8 cellular contexts compared by ENCODE assay signal in the genomic region with DNA sequence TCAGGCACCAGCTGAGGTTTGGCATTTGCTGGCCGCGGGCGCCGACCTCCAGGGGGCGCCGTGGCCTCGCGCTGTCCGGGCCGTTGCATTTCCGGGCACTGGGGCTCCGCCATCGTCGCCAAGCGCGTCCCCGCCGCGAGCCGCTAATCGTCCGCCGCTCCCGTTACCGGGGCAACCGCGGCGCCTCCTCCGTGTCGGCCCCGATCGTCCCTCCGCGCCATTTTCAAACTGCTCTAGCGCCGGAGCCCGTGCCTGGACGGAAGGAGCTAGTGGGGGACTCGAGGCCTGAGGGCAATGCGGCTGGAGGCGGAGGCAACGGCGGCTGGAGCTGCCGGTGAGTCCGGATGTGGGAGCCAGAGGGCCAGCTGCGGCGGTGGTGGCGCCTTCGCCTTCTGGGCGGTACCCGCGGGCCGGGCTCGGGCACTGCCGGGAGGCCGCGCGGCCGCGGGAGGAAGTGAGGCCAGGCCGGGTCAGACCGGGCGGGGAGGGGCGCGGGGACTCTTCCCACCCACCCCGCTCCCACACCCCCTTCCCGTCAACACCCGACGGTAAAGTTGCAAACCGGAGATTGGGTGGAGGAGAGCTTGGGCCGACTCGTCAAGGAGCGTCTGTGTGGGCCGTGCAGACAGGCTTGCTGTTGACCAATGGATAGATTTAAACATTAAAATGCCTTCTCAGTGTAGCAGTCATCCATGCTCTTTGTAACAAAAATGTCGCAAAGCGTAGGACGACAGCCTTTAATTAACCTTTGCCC. TPM values are rescaled to one million over a fixed set of nuclear protein-coding genes. Genes with fewer than 3 reads are reported as not detected.
A peak's percentile ranks its signal among the peaks of the same experiment; 100 is the strongest.
DNase-seq lines count a peak whose midpoint lies in the region; ATAC-seq and TF ChIP-seq lines count a peak whose summit lies in the region.

A gene with protein sequence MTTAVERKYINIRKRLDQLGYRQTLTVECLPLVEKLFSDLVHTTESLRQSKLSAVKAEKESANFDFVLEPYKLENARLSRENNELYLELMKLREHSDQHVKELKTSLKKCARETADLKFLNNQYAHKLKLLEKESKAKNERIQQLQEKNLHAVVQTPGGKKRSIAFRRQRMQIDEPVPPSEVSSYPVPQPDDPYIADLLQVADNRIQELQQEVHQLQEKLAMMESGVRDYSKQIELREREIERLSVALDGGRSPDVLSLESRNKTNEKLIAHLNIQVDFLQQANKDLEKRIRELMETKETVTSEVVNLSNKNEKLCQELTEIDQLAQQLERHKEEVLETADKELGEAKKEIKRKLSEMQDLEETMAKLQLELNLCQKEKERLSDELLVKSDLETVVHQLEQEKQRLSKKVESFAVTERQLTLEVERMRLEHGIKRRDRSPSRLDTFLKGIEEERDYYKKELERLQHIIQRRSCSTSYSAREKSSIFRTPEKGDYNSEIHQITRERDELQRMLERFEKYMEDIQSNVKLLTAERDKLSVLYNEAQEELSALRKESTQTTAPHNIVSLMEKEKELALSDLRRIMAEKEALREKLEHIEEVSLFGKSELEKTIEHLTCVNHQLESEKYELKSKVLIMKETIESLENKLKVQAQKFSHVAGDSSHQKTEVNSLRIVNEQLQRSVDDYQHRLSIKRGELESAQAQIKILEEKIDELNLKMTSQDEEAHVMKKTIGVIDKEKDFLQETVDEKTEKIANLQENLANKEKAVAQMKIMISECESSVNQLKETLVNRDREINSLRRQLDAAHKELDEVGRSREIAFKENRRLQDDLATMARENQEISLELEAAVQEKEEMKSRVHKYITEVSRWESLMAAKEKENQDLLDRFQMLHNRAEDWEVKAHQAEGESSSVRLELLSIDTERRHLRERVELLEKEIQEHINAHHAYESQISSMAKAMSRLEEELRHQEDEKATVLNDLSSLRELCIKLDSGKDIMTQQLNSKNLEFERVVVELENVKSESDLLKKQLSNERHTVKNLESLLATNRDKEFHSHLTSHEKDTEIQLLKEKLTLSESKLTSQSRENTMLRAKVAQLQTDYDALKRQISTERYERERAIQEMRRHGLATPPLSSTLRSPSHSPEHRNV (plus strand): TSS at position 220 of the 754 bp plus-strand sequence. CDS start 3,186 bp downstream, outside the sequence.

- WGBS in H9 (ENCODE audit: extremely low coverage, insufficient read length, low lambda C conversion rate) = no CpG with 5 or more reads among the region's 77 CpGs

- H3K36me3 ChIP-seq in Loucy (ENCODE audit: insufficient read depth, low read length) (peaks cover 2% of the 10 kb centered on the region; the same call in 1 of the 2 replicates), RWPE2 (ENCODE audit: low read depth) (peaks cover 26% of the 10 kb centered on the region)

- H3T11ph ChIP-seq in H9 (ENCODE audit: low read length) = no peak within 1 kb of the TSS

- H3K4me1 Mint-ChIP-seq in H9 = peaks cover 28 to 31% of the 10 kb centered on the region in 2 experiments
- peaks cover 30% of the 10 kb centered on the region for H3K4me1 Mint-ChIP-seq in activated T-helper 2 cell treated with anti-CD3 and anti-CD28 coated beads, Interferon-gamma antibody, Interleukin-2, Interleukin-4, amounts not matched to agents 10 μg/mL and 5 μg/mL and 100 μg/mL, durations not matched to agents 14 hours and 24 hours and 36 hours (ENCODE audit: low read depth)
- peaks cover 28 to 29% of the 10 kb centered on the region in 2 donors for H3K4me1 Mint-ChIP-seq in natural killer cell treated with Interleukin-12 subunit alpha and Interleukin-12 subunit beta and Interleukin-15 and Interleukin-18, amount 100 ng/mL, for 72 hours (ENCODE audit: low read depth in 2 of 2)

- H4K20me1 ChIP-seq in H9 (ENCODE audit: control insufficient read depth, insufficient read depth, insufficient read length) (no peaks in the 10 kb centered on the region), Loucy (ENCODE audit: insufficient read depth, low read length, poor library complexity, severe bottlenecking) (no peaks in the 10 kb centered on the region)

- H4K5ac ChIP-seq in H9 (ENCODE audit: insufficient read length, low read depth, low read length) = no peak within 1 kb of the TSS

- H2BK20ac ChIP-seq in H9 (ENCODE audit: low read depth, low read length, poor library complexity, severe bottlenecking) = no peak within 1 kb of the TSS

- intact Hi-C loops in activated T-helper 2 cell treated with anti-CD3 and anti-CD28 coated beads, Interferon-gamma antibody, Interleukin-2, Interleukin-4, amounts not matched to agents 10 μg/mL and 5 μg/mL and 100 μg/mL, durations not matched to agents 14 hours and 24 hours and 36 hours (cut with micrococcal nuclease) = loop anchor here (1.0 to 10.0 kb wide), 14 partner anchors 42 to 1887 kb away; a partner anchor contains a TSS

- peak within 1 kb of the TSS; percentile 83 for H3K4me3 ChIP-seq in Loucy (ENCODE audit: low read length, poor library complexity, severe bottlenecking)
- peak within 1 kb of the TSS; percentile 77 for H3K4me3 ChIP-seq in RWPE2 (ENCODE audit: severe bottlenecking)

- H3K4me1 ChIP-seq in H9 (ENCODE audit: insufficient read depth, low read length) (peaks cover 2% of the 10 kb centered on the region; the same call in 1 of the 2 replicates), Loucy (ENCODE audit: insufficient read depth, low read length, poor library complexity, severe bottlenecking) (peaks cover 48% of the 10 kb centered on the region), RWPE2 (ENCODE audit: insufficient read depth, poor library complexity, severe bottlenecking) (peaks cover 24% of the 10 kb centered on the region)

- H2BK5ac ChIP-seq in H9 (ENCODE audit: insufficient read length, low read length) = no peak within 1 kb of the TSS

- no peaks in the 10 kb centered on the region; a peak in 1 of 5 replicates for H3K9me3 Mint-ChIP-seq in H9
- H3K9me3 Mint-ChIP-seq in activated T-helper 2 cell treated with anti-CD3 and anti-CD28 coated beads, Interferon-gamma antibody, Interleukin-2, Interleukin-4, amounts not matched to agents 10 μg/mL and 5 μg/mL and 100 μg/mL, durations not matched to agents 14 hours and 24 hours and 36 hours = no peaks in the 10 kb centered on the region
- no peaks in the 10 kb centered on the region for H3K9me3 Mint-ChIP-seq in natural killer cell treated with Interleukin-12 subunit alpha and Interleukin-12 subunit beta and Interleukin-15 and Interleukin-18, amount 100 ng/mL, for 72 hours

- H3K23ac ChIP-seq in H9 (ENCODE audit: insufficient read length, low read depth, low read length) = no peak within 1 kb of the TSS

- TF ChIP-seq CTCF in H9 (conservative IDR thresholded peaks at IDR 0.05) (peak; percentile 99), Loucy (conservative IDR thresholded peaks at IDR 0.05; ENCODE audit: low read length) (peak; percentile 76), RWPE2 (IDR thresholded peaks at IDR 0.05; ENCODE audit: poor library complexity, severe bottlenecking) (peak; percentile 95)

- H3K27ac Mint-ChIP-seq in H9 = peak within 1 kb of the TSS; percentile 86 to 96 (median 95); a peak in 6 of 7 replicates
- H3K27ac Mint-ChIP-seq in activated T-helper 2 cell treated with anti-CD3 and anti-CD28 coated beads, Interferon-gamma antibody, Interleukin-2, Interleukin-4, amounts not matched to agents 10 μg/mL and 5 μg/mL and 100 μg/mL, durations not matched to agents 14 hours and 24 hours and 36 hours = peak within 1 kb of the TSS; percentile 93
- peak within 1 kb of the TSS; percentile 95 to 96 for H3K27ac Mint-ChIP-seq in natural killer cell treated with Interleukin-12 subunit alpha and Interleukin-12 subunit beta and Interleukin-15 and Interleukin-18, amount 100 ng/mL, for 72 hours

- H3K23me2 ChIP-seq in H9 (ENCODE audit: insufficient read length, low read depth, low read length, poor library complexity, severe bottlenecking) = no peaks in the 10 kb centered on the region

- no peak within 1 kb of the TSS for H4K8ac ChIP-seq in H9 (replicated peaks; ENCODE audit: insufficient read length, low read depth, low read length)

- H3K4me2 ChIP-seq in H9 (ENCODE audit: insufficient read depth, insufficient read length, low read length) = peak within 1 kb of the TSS; percentile 57
- H3K4me2 ChIP-seq in Loucy (ENCODE audit: low read depth, low read length, poor library complexity, severe bottlenecking) = peak within 1 kb of the TSS; percentile 89

- peak within 1 kb of the TSS; percentile 88 to 93 for H3K4me3 Mint-ChIP-seq in H9
- H3K4me3 Mint-ChIP-seq in activated T-helper 2 cell treated with anti-CD3 and anti-CD28 coated beads, Interferon-gamma antibody, Interleukin-2, Interleukin-4, amounts not matched to agents 10 μg/mL and 5 μg/mL and 100 μg/mL, durations not matched to agents 14 hours and 24 hours and 36 hours (ENCODE audit: low read depth) = peak within 1 kb of the TSS; percentile 83
- H3K4me3 Mint-ChIP-seq in natural killer cell treated with Interleukin-12 subunit alpha and Interleukin-12 subunit beta and Interleukin-15 and Interleukin-18, amount 100 ng/mL, for 72 hours = peak within 1 kb of the TSS; percentile 93

- peak; percentile 69 for ATAC-seq in RWPE2 (ENCODE audit: low read depth)
- peak; percentile 91 to 93 for ATAC-seq in natural killer cell treated with Interleukin-12 subunit alpha and Interleukin-12 subunit beta and Interleukin-15 and Interleukin-18, amount 100 ng/mL, for 72 hours

- no peaks in the 10 kb centered on the region for H3F3A ChIP-seq in Loucy (ENCODE audit: low read depth)

- no peak within 1 kb of the TSS for H2BK120ac ChIP-seq in H9 (ENCODE audit: low read depth, low read length, poor library complexity, severe bottlenecking)

- no peaks in the 10 kb centered on the region for H3K9me2 ChIP-seq in Loucy (replicated peaks; ENCODE audit: low read depth, low read length)

- H2BK15ac ChIP-seq in H9 (ENCODE audit: low read depth, low read length) = no peak within 1 kb of the TSS; the same call in 1 of the 2 replicates

- H3K56ac ChIP-seq in H9 (ENCODE audit: insufficient read length, low read depth, low read length) = no peak within 1 kb of the TSS

- H3K14ac ChIP-seq in H9 (ENCODE audit: insufficient read depth, low read length) = peak within 1 kb of the TSS; percentile 93

- H3K79me2 ChIP-seq in H9 (ENCODE audit: insufficient read depth, low read length) (no peaks in the 10 kb centered on the region), Loucy (ENCODE audit: insufficient read depth, low read length) (peaks cover 37% of the 10 kb centered on the region)

- H3K27me3 ChIP-seq in H9 (ENCODE audit: insufficient read depth, low read length) (no peaks in the 10 kb centered on the region), Loucy (ENCODE audit: insufficient read depth, low read length, poor library complexity, severe bottlenecking) (no peaks in the 10 kb centered on the region), RWPE2 (ENCODE audit: insufficient read depth, poor library complexity, severe bottlenecking) (no peaks in the 10 kb centered on the region)

- no peaks in the 10 kb centered on the region for H3K79me1 ChIP-seq in H9 (ENCODE audit: insufficient read depth, low read depth, low read length, poor library complexity, severe bottlenecking)

- peak within 1 kb of the TSS; percentile 10 for H2BK12ac ChIP-seq in H9 (ENCODE audit: insufficient read length, low read depth, low read length)

- H3K9ac ChIP-seq in H9 (ENCODE audit: extremely low read depth, insufficient read length, low read length) (peak within 1 kb of the TSS; percentile 71), Loucy (ENCODE audit: low read depth, low read length, poor library complexity, severe bottlenecking) (peak within 1 kb of the TSS; percentile 88)

- no peak within 1 kb of the TSS for H4K91ac ChIP-seq in H9 (ENCODE audit: insufficient read length, low read depth, low read length)

- H3K9me3 ChIP-seq in H9 (ENCODE audit: control insufficient read depth, low read depth, low read length) = no peaks in the 10 kb centered on the region
- no peaks in the 10 kb centered on the region for H3K9me3 ChIP-seq in Loucy (ENCODE audit: insufficient read depth, low read depth, low read length)
- H3K9me3 ChIP-seq in RWPE2 (ENCODE audit: severe bottlenecking) = no peaks in the 10 kb centered on the region

- peak; percentile 94 for DNase-seq in GDM1 (lab: John Stamatoyannopoulos, UW)
- peak; percentile 96 for DNase-seq in H9
- DNase-seq in RWPE2 (ENCODE audit: low spot score) = peak; percentile 89
- DNase-seq in activated T-helper 2 cell treated with anti-CD3 and anti-CD28 coated beads, Interferon-gamma antibody, Interleukin-2, Interleukin-4, amounts not matched to agents 10 μg/mL and 5 μg/mL and 100 μg/mL, durations not matched to agents 14 hours and 24 hours and 36 hours (ENCODE audit: low spot score) = peak; percentile 91
- peak; percentile 88 for DNase-seq in fibroblast of peridontal ligament (ENCODE audit: extremely low read depth)
- DNase-seq in natural killer cell treated with Interleukin-12 subunit alpha and Interleukin-12 subunit beta and Interleukin-15 and Interleukin-18, amount 100 ng/mL, for 72 hours (ENCODE audit: low spot score) = peak; percentile 94
- peak; percentile 92 for DNase-seq in stimulated activated naive CD4-positive, alpha-beta T cell treated with Interleukin-2 at 50 U/mL for 16 hours (lab: John Stamatoyannopoulos, UW)

- H2AK5ac ChIP-seq in H9 (ENCODE audit: insufficient read length, low read length) = no peak within 1 kb of the TSS

- H3K27ac ChIP-seq in H9 (ENCODE audit: insufficient read length, low read depth, low read length) (peak within 1 kb of the TSS; percentile 37), RWPE2 (ENCODE audit: poor library complexity, severe bottlenecking) (peak within 1 kb of the TSS; percentile 97)

- no peak within 1 kb of the TSS for H2AFZ ChIP-seq in H9 (ENCODE audit: low read length)
- peak within 1 kb of the TSS; percentile 93 for H2AFZ ChIP-seq in Loucy (ENCODE audit: low read length)

- H3K27me3 Mint-ChIP-seq in H9 (ENCODE audit: low read depth) = no peaks in the 10 kb centered on the region; the same call in 1 of the 2 replicates
- no peaks in the 10 kb centered on the region for H3K27me3 Mint-ChIP-seq in activated T-helper 2 cell treated with anti-CD3 and anti-CD28 coated beads, Interferon-gamma antibody, Interleukin-2, Interleukin-4, amounts not matched to agents 10 μg/mL and 5 μg/mL and 100 μg/mL, durations not matched to agents 14 hours and 24 hours and 36 hours (ENCODE audit: low read depth)
- H3K27me3 Mint-ChIP-seq in natural killer cell treated with Interleukin-12 subunit alpha and Interleukin-12 subunit beta and Interleukin-15 and Interleukin-18, amount 100 ng/mL, for 72 hours = no peaks in the 10 kb centered on the region

- peak within 1 kb of the TSS; percentile 89 for H3K18ac ChIP-seq in H9 (ENCODE audit: insufficient read length, low read depth, low read length)

- H3K4ac ChIP-seq in H9 (ENCODE audit: low read depth, low read length) = no peak within 1 kb of the TSS

- peaks cover 1 to 21% (median 2%) of the 10 kb centered on the region in 3 experiments; a peak in 5 of 7 replicates for H3K36me3 Mint-ChIP-seq in H9 (ENCODE audit: insufficient read depth in 1 of 3, low read depth in 3 of 3)
- peaks cover 21% of the 10 kb centered on the region for H3K36me3 Mint-ChIP-seq in activated T-helper 2 cell treated with anti-CD3 and anti-CD28 coated beads, Interferon-gamma antibody, Interleukin-2, Interleukin-4, amounts not matched to agents 10 μg/mL and 5 μg/mL and 100 μg/mL, durations not matched to agents 14 hours and 24 hours and 36 hours (ENCODE audit: low read depth)
- peaks cover 2% of the 10 kb centered on the region for H3K36me3 Mint-ChIP-seq in natural killer cell treated with Interleukin-12 subunit alpha and Interleukin-12 subunit beta and Interleukin-15 and Interleukin-18, amount 100 ng/mL, for 72 hours

RNA-seq across cellular contexts. Expression of the gene that starts here (rescaled TPM):
- total RNA-seq in H9 (2021) = 12.6 and 13.9 TPM in 2 replicates
- 13.3 and 15.7 TPM in 2 replicates for total RNA-seq in activated T-helper 2 cell treated with anti-CD3 and anti-CD28 coated beads, Interferon-gamma antibody, Interleukin-2, Interleukin-4, amounts not matched to agents 10 μg/mL and 5 μg/mL and 100 μg/mL, durations not matched to agents 14 hours and 24 hours and 36 hours
- 10 to 100 TPM; 17.3 to 24.5 TPM for total RNA-seq in natural killer cell treated with Interleukin-12 subunit alpha and Interleukin-12 subunit beta and Interleukin-15 and Interleukin-18, amount 100 ng/mL, for 72 hours

Comparison
In these comparisons a context has a peak if more than half of its experiments do, and no peak if none do; other contexts are left out.
1. Peak in every context shown above with its lines: DNase-seq, ATAC-seq, H3K4me3 ChIP-seq and H3K27ac ChIP-seq.